In genomic region chr18:36255072-36255708, GRCh38 we compare ENCODE assay signal across 25 cellular contexts. TPM values are rescaled to one million over a fixed set of nuclear protein-coding genes. Genes with fewer than 3 reads are reported as not detected.
"Had no signal": no experiment of that assay in that cellular context is flagged by ENCODE, and none has a peak within 500 bp of the region (broad histone marks: within the 10 kb centered on the region; RNA-seq: fewer than 3 reads in every experiment).

No MANE protein-coding gene starts in this region.

- H3K9me3 ChIP-seq: left ventricle myocardium inferior, neutrophil, pancreas, sigmoid colon, transverse colon, vagina had no signal

- H3K4me2 ChIP-seq: smooth muscle cell had no signal

- H3K4me1 Mint-ChIP-seq: activated naive CD8-positive, alpha-beta T cell treated with anti-CD3 and anti-CD28 coated beads, Interleukin-2, amount 50 U/mL, for 24 hours; naive thymus-derived CD4-positive, alpha-beta T cell; stimulated activated naive B cell treated with anti-CD40 and anti-IgM and Interleukin-4, amounts not matched to agents 10 μg/mL and 1 μg/mL and 100 μg/mL, for 72 hours had no signal

- H3K36me3 Mint-ChIP-seq: activated CD4-positive, alpha-beta memory T cell treated with anti-CD3 and anti-CD28 coated beads for 36 hours; naive thymus-derived CD4-positive, alpha-beta T cell; stimulated activated naive B cell treated with anti-CD40 and anti-IgM and Interleukin-4, amounts not matched to agents 10 μg/mL and 1 μg/mL and 100 μg/mL, for 72 hours had no signal

- H3K27ac ChIP-seq: brain microvascular endothelial cell, left ventricle myocardium inferior, neutrophil, pancreas, sigmoid colon, transverse colon, vagina had no signal

- ATAC-seq: activated naive CD8-positive, alpha-beta T cell treated with anti-CD3 and anti-CD28 coated beads, Interleukin-2, amount 50 U/mL, for 24 hours; naive thymus-derived CD4-positive, alpha-beta T cell; pancreas; stimulated activated naive B cell treated with anti-CD40 and anti-IgM and Interleukin-4, amounts not matched to agents 10 μg/mL and 1 μg/mL and 100 μg/mL, for 72 hours had no signal

- H3K36me3 ChIP-seq: brain microvascular endothelial cell, left ventricle myocardium inferior, neutrophil, pancreas, sigmoid colon, transverse colon, vagina had no signal

- H3K27me3 ChIP-seq: brain microvascular endothelial cell, pancreas, sigmoid colon, transverse colon, vagina had no signal

- H3K4me3 ChIP-seq: left ventricle myocardium inferior, pancreas, sigmoid colon, smooth muscle cell, transverse colon, vagina had no signal

- DNase-seq: activated CD4-positive, alpha-beta memory T cell treated with anti-CD3 and anti-CD28 coated beads for 36 hours; activated gamma-delta T cell; activated naive CD4-positive, alpha-beta T cell treated with anti-CD3 and anti-CD28 coated beads, Interleukin-2, amount 50 U/mL, for 16 hours; activated naive CD8-positive, alpha-beta T cell treated with anti-CD3 and anti-CD28 coated beads, Interleukin-2, amount 50 U/mL, for 24 hours; activated T-cell treated with anti-CD3 and anti-CD28 coated beads for 4 hours; brain microvascular endothelial cell; central memory CD4-positive, alpha-beta T cell; dermis blood vessel endothelial cell; effector memory CD4-positive, alpha-beta T cell; hypothalamus; left ventricle myocardium inferior; naive thymus-derived CD4-positive, alpha-beta T cell; pancreas; sigmoid colon; stimulated activated CD4-positive, alpha-beta T cell treated with anti-CD3 and anti-CD28 coated beads, Interleukin-15, amount 100 ng/mL, for 24 hours; stimulated activated CD4-positive, alpha-beta T cell treated with anti-CD3 and anti-CD28 coated beads, Interleukin-2, amount 100 ng/mL, for 48 hours; stimulated activated CD8-positive, alpha-beta memory T cell treated with anti-CD3 and anti-CD28 coated beads, Interleukin-4, amount 100 ng/mL, for 48 hours; stimulated activated naive B cell treated with anti-CD40 and anti-IgM and Interleukin-4, amounts not matched to agents 10 μg/mL and 1 μg/mL and 100 μg/mL, for 72 hours; T-helper 1 cell; T-helper 9 cell; transverse colon had no signal

- H3K4me3 Mint-ChIP-seq: activated CD4-positive, alpha-beta memory T cell treated with anti-CD3 and anti-CD28 coated beads for 36 hours; activated naive CD8-positive, alpha-beta T cell treated with anti-CD3 and anti-CD28 coated beads, Interleukin-2, amount 50 U/mL, for 24 hours; activated T-helper 1 cell treated with anti-CD3 and anti-CD28 coated beads, Interleukin-12 subunit alpha, Interleukin-12 subunit beta, Interleukin-2, Interleukin-4 antibody, amounts not matched to agents 30 ng/mL and 10 ng/mL and 1 ng/mL, durations not matched to agents 14 hours and 24 hours and 36 hours; naive thymus-derived CD4-positive, alpha-beta T cell; stimulated activated naive B cell treated with anti-CD40 and anti-IgM and Interleukin-4, amounts not matched to agents 10 μg/mL and 1 μg/mL and 100 μg/mL, for 72 hours had no signal

- H3K27ac Mint-ChIP-seq: activated CD4-positive, alpha-beta memory T cell treated with anti-CD3 and anti-CD28 coated beads for 36 hours; activated naive CD8-positive, alpha-beta T cell treated with anti-CD3 and anti-CD28 coated beads, Interleukin-2, amount 50 U/mL, for 24 hours; activated T-helper 1 cell treated with anti-CD3 and anti-CD28 coated beads, Interleukin-12 subunit alpha, Interleukin-12 subunit beta, Interleukin-2, Interleukin-4 antibody, amounts not matched to agents 30 ng/mL and 10 ng/mL and 1 ng/mL, durations not matched to agents 14 hours and 24 hours and 36 hours; naive thymus-derived CD4-positive, alpha-beta T cell; stimulated activated naive B cell treated with anti-CD40 and anti-IgM and Interleukin-4, amounts not matched to agents 10 μg/mL and 1 μg/mL and 100 μg/mL, for 72 hours had no signal

- H3K9me3 Mint-ChIP-seq: activated CD4-positive, alpha-beta memory T cell treated with anti-CD3 and anti-CD28 coated beads for 36 hours; activated naive CD8-positive, alpha-beta T cell treated with anti-CD3 and anti-CD28 coated beads, Interleukin-2, amount 50 U/mL, for 24 hours; activated T-helper 1 cell treated with anti-CD3 and anti-CD28 coated beads, Interleukin-12 subunit alpha, Interleukin-12 subunit beta, Interleukin-2, Interleukin-4 antibody, amounts not matched to agents 30 ng/mL and 10 ng/mL and 1 ng/mL, durations not matched to agents 14 hours and 24 hours and 36 hours; naive thymus-derived CD4-positive, alpha-beta T cell; stimulated activated naive B cell treated with anti-CD40 and anti-IgM and Interleukin-4, amounts not matched to agents 10 μg/mL and 1 μg/mL and 100 μg/mL, for 72 hours had no signal

- H3K4me1 ChIP-seq: left ventricle myocardium inferior, pancreas, sigmoid colon, transverse colon, vagina had no signal

RNA-seq across cellular contexts. Expression of gene FHOD3, which starts 42.3 kb away (rescaled TPM):
- total RNA-seq: activated CD4-positive, alpha-beta memory T cell treated with anti-CD3 and anti-CD28 coated beads for 36 hours; activated T-helper 1 cell treated with anti-CD3 and anti-CD28 coated beads, Interleukin-12 subunit alpha, Interleukin-12 subunit beta, Interleukin-2, Interleukin-4 antibody, amounts not matched to agents 30 ng/mL and 10 ng/mL and 1 ng/mL, durations not matched to agents 14 hours and 24 hours and 36 hours; naive thymus-derived CD4-positive, alpha-beta T cell had no signal
- polyA plus RNA-seq: naive thymus-derived CD4-positive, alpha-beta T cell had no signal
